Comparison of ENCODE assay signal across 7 cellular contexts in genomic region chr5:96000308-96000707, GRCh38.
"Had no signal": no experiment of that assay in that cellular context is flagged by ENCODE, and none has a peak within 500 bp of the region (broad histone marks: within the 10 kb centered on the region; RNA-seq: fewer than 3 reads in every experiment).

No MANE protein-coding gene starts in this region.

- H3K9ac ChIP-seq: GM23248 had no signal

- H3K4me3 ChIP-seq: GM23248, K562 had no signal

- H3K27ac Mint-ChIP-seq: H9 had no signal

- ATAC-seq: K562 had no signal

- H3K27ac ChIP-seq: GM23248 had no signal

- H3K4me3 Mint-ChIP-seq: H9 had no signal

- DNase-seq: GM23248, GOT3, H9, HCEC 1CT, IMR-90, KG1 had no signal
